Comparison of ENCODE assay signal across 1 cellular context in the genomic region with DNA sequence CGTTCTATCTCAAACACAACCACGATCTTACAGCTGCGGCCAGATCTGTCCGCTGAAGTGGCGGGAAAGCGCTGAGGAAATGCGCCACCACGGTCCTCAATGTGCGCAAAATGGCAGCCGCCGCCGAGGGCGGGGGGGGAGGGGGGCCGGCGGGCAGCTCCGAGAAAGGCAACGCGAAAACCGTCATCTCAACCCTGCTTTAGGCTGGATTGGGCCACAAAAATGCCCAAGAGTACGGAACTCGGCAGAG.
TF ChIP-seq lines count a peak whose summit lies in the region.

No MANE protein-coding gene starts in this region.

TF ChIP-seq in K562, 482 proteins besides CTCF, POLR2A, EP300 and RAD21 (continued from another document and continues in another):
- TF ChIP-seq, protein P1, sequence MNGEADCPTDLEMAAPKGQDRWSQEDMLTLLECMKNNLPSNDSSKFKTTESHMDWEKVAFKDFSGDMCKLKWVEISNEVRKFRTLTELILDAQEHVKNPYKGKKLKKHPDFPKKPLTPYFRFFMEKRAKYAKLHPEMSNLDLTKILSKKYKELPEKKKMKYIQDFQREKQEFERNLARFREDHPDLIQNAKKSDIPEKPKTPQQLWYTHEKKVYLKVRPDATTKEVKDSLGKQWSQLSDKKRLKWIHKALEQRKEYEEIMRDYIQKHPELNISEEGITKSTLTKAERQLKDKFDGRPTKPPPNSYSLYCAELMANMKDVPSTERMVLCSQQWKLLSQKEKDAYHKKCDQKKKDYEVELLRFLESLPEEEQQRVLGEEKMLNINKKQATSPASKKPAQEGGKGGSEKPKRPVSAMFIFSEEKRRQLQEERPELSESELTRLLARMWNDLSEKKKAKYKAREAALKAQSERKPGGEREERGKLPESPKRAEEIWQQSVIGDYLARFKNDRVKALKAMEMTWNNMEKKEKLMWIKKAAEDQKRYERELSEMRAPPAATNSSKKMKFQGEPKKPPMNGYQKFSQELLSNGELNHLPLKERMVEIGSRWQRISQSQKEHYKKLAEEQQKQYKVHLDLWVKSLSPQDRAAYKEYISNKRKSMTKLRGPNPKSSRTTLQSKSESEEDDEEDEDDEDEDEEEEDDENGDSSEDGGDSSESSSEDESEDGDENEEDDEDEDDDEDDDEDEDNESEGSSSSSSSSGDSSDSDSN (IDR thresholded peaks at IDR 0.05; ENCODE audit: borderline replicate concordance in 1 of 2, low read depth in 2 of 2, low read length in 2 of 2): no peak
- no peak for TF ChIP-seq SPI1 (IDR thresholded peaks at IDR 0.05; ENCODE audit: borderline replicate concordance, low read depth, low read length)
- TF ChIP-seq, protein P2, sequence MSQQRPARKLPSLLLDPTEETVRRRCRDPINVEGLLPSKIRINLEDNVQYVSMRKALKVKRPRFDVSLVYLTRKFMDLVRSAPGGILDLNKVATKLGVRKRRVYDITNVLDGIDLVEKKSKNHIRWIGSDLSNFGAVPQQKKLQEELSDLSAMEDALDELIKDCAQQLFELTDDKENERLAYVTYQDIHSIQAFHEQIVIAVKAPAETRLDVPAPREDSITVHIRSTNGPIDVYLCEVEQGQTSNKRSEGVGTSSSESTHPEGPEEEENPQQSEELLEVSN (IDR thresholded peaks at IDR 0.05; ENCODE audit: borderline replicate concordance in 1 of 2, extremely low read depth in 1 of 2, insufficient read depth in 1 of 2, insufficient read length in 1 of 2, low read depth in 1 of 2, low read length in 1 of 2, poor library complexity in 1 of 2, severe bottlenecking in 1 of 2): peak in 1 of 2 experiments; percentile 81
- TF ChIP-seq SETDB1 (IDR thresholded peaks at IDR 0.05; ENCODE audit: low read length): no peak
- TF ChIP-seq, protein P3, sequence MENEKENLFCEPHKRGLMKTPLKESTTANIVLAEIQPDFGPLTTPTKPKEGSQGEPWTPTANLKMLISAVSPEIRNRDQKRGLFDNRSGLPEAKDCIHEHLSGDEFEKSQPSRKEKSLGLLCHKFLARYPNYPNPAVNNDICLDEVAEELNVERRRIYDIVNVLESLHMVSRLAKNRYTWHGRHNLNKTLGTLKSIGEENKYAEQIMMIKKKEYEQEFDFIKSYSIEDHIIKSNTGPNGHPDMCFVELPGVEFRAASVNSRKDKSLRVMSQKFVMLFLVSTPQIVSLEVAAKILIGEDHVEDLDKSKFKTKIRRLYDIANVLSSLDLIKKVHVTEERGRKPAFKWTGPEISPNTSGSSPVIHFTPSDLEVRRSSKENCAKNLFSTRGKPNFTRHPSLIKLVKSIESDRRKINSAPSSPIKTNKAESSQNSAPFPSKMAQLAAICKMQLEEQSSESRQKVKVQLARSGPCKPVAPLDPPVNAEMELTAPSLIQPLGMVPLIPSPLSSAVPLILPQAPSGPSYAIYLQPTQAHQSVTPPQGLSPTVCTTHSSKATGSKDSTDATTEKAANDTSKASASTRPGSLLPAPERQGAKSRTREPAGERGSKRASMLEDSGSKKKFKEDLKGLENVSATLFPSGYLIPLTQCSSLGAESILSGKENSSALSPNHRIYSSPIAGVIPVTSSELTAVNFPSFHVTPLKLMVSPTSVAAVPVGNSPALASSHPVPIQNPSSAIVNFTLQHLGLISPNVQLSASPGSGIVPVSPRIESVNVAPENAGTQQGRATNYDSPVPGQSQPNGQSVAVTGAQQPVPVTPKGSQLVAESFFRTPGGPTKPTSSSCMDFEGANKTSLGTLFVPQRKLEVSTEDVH (IDR thresholded peaks at IDR 0.05; ENCODE audit: low read depth, partially characterized antibody): peak; percentile 67
- TF ChIP-seq SMARCB1 (IDR thresholded peaks at IDR 0.05; ENCODE audit: insufficient read length, low read depth): no peak
- TF ChIP-seq PTBP1 (IDR thresholded peaks at IDR 0.05; ENCODE audit: low read depth, low read length): 0 out of 2 replicates have a peak, but pooled peaks have one; percentile 9
- TF ChIP-seq E2F3 (CRISPR knock-in tag; IDR thresholded peaks at IDR 0.05): 0 out of 2 replicates have a peak, but pooled peaks have one; percentile 72
- TF ChIP-seq, protein P4, sequence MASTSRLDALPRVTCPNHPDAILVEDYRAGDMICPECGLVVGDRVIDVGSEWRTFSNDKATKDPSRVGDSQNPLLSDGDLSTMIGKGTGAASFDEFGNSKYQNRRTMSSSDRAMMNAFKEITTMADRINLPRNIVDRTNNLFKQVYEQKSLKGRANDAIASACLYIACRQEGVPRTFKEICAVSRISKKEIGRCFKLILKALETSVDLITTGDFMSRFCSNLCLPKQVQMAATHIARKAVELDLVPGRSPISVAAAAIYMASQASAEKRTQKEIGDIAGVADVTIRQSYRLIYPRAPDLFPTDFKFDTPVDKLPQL (IDR thresholded peaks at IDR 0.05; ENCODE audit: extremely low read depth, insufficient read length): no peak
- 0 out of 2 replicates have a peak, but pooled peaks have one; percentile 11 for TF ChIP-seq FOSL1 (tag; conservative IDR thresholded peaks at IDR 0.05)
- TF ChIP-seq, protein P5, sequence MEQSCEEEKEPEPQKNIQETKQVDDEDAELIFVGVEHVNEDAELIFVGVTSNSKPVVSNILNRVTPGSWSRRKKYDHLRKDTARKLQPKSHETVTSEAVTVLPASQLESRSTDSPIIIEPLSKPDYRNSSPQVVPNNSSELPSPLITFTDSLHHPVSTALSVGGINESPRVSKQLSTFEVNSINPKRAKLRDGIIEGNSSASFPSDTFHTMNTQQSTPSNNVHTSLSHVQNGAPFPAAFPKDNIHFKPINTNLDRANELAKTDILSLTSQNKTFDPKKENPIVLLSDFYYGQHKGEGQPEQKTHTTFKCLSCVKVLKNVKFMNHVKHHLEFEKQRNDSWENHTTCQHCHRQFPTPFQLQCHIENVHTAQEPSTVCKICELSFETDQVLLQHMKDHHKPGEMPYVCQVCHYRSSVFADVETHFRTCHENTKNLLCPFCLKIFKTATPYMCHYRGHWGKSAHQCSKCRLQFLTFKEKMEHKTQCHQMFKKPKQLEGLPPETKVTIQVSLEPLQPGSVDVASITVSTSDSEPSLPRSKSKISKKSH (CRISPR knock-in tag; IDR thresholded peaks at IDR 0.05): no peak
- TF ChIP-seq, protein P6, sequence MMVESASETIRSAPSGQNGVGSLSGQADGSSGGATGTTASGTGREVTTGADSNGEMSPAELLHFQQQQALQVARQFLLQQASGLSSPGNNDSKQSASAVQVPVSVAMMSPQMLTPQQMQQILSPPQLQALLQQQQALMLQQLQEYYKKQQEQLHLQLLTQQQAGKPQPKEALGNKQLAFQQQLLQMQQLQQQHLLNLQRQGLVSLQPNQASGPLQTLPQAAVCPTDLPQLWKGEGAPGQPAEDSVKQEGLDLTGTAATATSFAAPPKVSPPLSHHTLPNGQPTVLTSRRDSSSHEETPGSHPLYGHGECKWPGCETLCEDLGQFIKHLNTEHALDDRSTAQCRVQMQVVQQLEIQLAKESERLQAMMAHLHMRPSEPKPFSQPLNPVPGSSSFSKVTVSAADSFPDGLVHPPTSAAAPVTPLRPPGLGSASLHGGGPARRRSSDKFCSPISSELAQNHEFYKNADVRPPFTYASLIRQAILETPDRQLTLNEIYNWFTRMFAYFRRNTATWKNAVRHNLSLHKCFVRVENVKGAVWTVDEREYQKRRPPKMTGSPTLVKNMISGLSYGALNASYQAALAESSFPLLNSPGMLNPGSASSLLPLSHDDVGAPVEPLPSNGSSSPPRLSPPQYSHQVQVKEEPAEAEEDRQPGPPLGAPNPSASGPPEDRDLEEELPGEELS (CRISPR knock-in tag; IDR thresholded peaks at IDR 0.05; ENCODE audit: borderline replicate concordance): no peak
- 0 out of 2 replicates have a peak, but pooled peaks have one; percentile 1 for TF ChIP-seq POLR2AphosphoS2 (IDR thresholded peaks at IDR 0.05; ENCODE audit: low read length)
- no peak for TF ChIP-seq ZBED1 (IDR thresholded peaks at IDR 0.05)
- no peak for TF ChIP-seq DACH1 (IDR thresholded peaks at IDR 0.05; ENCODE audit: partially characterized antibody)
- no peak for TF ChIP-seq GABPB2 (CRISPR knock-in tag; conservative IDR thresholded peaks at IDR 0.05)
- no peak for TF ChIP-seq ZNF695 (CRISPR knock-in tag; IDR thresholded peaks at IDR 0.05)
- no peak for TF ChIP-seq SIN3A (IDR thresholded peaks at IDR 0.05; ENCODE audit: borderline replicate concordance in 2 of 2, control insufficient read depth in 1 of 2, low read depth in 2 of 2, low read length in 2 of 2)
- TF ChIP-seq ZBTB17 (CRISPR knock-in tag; IDR thresholded peaks at IDR 0.05): no peak
- TF ChIP-seq, protein P7, sequence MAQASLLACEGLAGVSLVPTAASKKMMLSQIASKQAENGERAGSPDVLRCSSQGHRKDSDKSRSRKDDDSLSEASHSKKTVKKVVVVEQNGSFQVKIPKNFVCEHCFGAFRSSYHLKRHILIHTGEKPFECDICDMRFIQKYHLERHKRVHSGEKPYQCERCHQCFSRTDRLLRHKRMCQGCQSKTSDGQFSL (CRISPR knock-in tag; IDR thresholded peaks at IDR 0.05): no peak
- TF ChIP-seq, protein P7 (tag; IDR thresholded peaks at IDR 0.05): peak in 1 of 2 experiments; percentile 82; a peak in 2 of 4 replicates
- no peak for TF ChIP-seq NFRKB (IDR thresholded peaks at IDR 0.05; ENCODE audit: low read depth)
- no peak for TF ChIP-seq POLR3G (IDR thresholded peaks at IDR 0.05; ENCODE audit: extremely low read depth, insufficient read length, insufficient replicate concordance)
- no peak for TF ChIP-seq PCBP1 (IDR thresholded peaks at IDR 0.05; ENCODE audit: low read depth, low read length, poor library complexity, severe bottlenecking)
- no peak for TF ChIP-seq SRF (CRISPR knock-in tag; IDR thresholded peaks at IDR 0.05)
- TF ChIP-seq MYC (IDR thresholded peaks at IDR 0.05; ENCODE audit: low read depth, low read length): no peak
- no peak for TF ChIP-seq MYC (CRISPR knock-in tag; IDR thresholded peaks at IDR 0.05; ENCODE audit: borderline replicate concordance, low read depth)
- TF ChIP-seq PHB2 (IDR thresholded peaks at IDR 0.05; ENCODE audit: low read depth): no peak
- no peak for TF ChIP-seq TCF3 (CRISPR knock-in tag; IDR thresholded peaks at IDR 0.05)
- TF ChIP-seq ZNF445 (CRISPR knock-in tag; IDR thresholded peaks at IDR 0.05; ENCODE audit: low read depth): no peak
- TF ChIP-seq ERF (CRISPR knock-in tag; IDR thresholded peaks at IDR 0.05): no peak
- TF ChIP-seq STAT5A (IDR thresholded peaks at IDR 0.05; ENCODE audit: borderline replicate concordance, low read length): no peak
- TF ChIP-seq SMAD1 (IDR thresholded peaks at IDR 0.05; ENCODE audit: low read depth, low read length, partially characterized antibody): no peak
- TF ChIP-seq ZNF830 (CRISPR knock-in tag; IDR thresholded peaks at IDR 0.05): no peak
- TF ChIP-seq CC2D1A (IDR thresholded peaks at IDR 0.05): no peak
- no peak for TF ChIP-seq HDAC3 (IDR thresholded peaks at IDR 0.05; ENCODE audit: borderline replicate concordance, partially characterized antibody)
- TF ChIP-seq YBX1 (IDR thresholded peaks at IDR 0.05): no peak
- no peak for TF ChIP-seq SLC30A9 (CRISPR knock-in tag; IDR thresholded peaks at IDR 0.05)
- TF ChIP-seq, protein P8, sequence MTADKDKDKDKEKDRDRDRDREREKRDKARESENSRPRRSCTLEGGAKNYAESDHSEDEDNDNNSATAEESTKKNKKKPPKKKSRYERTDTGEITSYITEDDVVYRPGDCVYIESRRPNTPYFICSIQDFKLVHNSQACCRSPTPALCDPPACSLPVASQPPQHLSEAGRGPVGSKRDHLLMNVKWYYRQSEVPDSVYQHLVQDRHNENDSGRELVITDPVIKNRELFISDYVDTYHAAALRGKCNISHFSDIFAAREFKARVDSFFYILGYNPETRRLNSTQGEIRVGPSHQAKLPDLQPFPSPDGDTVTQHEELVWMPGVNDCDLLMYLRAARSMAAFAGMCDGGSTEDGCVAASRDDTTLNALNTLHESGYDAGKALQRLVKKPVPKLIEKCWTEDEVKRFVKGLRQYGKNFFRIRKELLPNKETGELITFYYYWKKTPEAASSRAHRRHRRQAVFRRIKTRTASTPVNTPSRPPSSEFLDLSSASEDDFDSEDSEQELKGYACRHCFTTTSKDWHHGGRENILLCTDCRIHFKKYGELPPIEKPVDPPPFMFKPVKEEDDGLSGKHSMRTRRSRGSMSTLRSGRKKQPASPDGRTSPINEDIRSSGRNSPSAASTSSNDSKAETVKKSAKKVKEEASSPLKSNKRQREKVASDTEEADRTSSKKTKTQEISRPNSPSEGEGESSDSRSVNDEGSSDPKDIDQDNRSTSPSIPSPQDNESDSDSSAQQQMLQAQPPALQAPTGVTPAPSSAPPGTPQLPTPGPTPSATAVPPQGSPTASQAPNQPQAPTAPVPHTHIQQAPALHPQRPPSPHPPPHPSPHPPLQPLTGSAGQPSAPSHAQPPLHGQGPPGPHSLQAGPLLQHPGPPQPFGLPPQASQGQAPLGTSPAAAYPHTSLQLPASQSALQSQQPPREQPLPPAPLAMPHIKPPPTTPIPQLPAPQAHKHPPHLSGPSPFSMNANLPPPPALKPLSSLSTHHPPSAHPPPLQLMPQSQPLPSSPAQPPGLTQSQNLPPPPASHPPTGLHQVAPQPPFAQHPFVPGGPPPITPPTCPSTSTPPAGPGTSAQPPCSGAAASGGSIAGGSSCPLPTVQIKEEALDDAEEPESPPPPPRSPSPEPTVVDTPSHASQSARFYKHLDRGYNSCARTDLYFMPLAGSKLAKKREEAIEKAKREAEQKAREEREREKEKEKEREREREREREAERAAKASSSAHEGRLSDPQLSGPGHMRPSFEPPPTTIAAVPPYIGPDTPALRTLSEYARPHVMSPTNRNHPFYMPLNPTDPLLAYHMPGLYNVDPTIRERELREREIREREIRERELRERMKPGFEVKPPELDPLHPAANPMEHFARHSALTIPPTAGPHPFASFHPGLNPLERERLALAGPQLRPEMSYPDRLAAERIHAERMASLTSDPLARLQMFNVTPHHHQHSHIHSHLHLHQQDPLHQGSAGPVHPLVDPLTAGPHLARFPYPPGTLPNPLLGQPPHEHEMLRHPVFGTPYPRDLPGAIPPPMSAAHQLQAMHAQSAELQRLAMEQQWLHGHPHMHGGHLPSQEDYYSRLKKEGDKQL (CRISPR knock-in tag; IDR thresholded peaks at IDR 0.05; ENCODE audit: borderline replicate concordance): no peak
- no peak for TF ChIP-seq FIP1L1 (IDR thresholded peaks at IDR 0.05; ENCODE audit: low read depth, low read length, poor library complexity, severe bottlenecking)
- no peak for TF ChIP-seq ZNF444 (CRISPR knock-in tag; IDR thresholded peaks at IDR 0.05)
- no peak for TF ChIP-seq ZC3H8 (IDR thresholded peaks at IDR 0.05)
- TF ChIP-seq RHOXF2B (CRISPR knock-in tag; conservative IDR thresholded peaks at IDR 0.05): no peak
- no peak for TF ChIP-seq PCBP2 (IDR thresholded peaks at IDR 0.05; ENCODE audit: low read depth, low read length, poor library complexity, severe bottlenecking)
